8 cellular contexts compared by ENCODE assay signal in genomic region chr3:47577583-47578118, GRCh38. TPM values are rescaled to one million over a fixed set of nuclear protein-coding genes. Genes with fewer than 3 reads are reported as not detected.
A peak's percentile ranks its signal among the peaks of the same experiment; 100 is the strongest.
DNase-seq lines count a peak whose midpoint lies in the region; ATAC-seq, FAIRE-seq and TF ChIP-seq lines count a peak whose summit lies in the region.

No MANE protein-coding gene starts in this region.

- TF ChIP-seq CTCF in astrocyte of the cerebellum (IDR thresholded peaks at IDR 0.05; ENCODE audit: low read depth, low read length, missing control alignments) = no peak
- no peak for TF ChIP-seq CTCF in kidney (IDR thresholded peaks at IDR 0.05; ENCODE audit: borderline replicate concordance, extremely low read depth, insufficient read depth)

- peak overlapping the region; percentile 46 for H3K4me3 ChIP-seq in astrocyte of the cerebellum (ENCODE audit: low read depth, low read length)
- peak overlapping the region in 1 of 2 donors; percentile 32 for H3K4me3 ChIP-seq in kidney (ENCODE audit: low read length in 2 of 2)
- peak overlapping the region; percentile 31 to 71 for H3K4me3 ChIP-seq in stomach smooth muscle (ENCODE audit: low read length in 2 of 2)

- no peak overlapping the region for H3K27ac ChIP-seq in kidney (ENCODE audit: low read depth in 2 of 2, low read length in 2 of 2)
- no peak overlapping the region for H3K27ac ChIP-seq in stomach smooth muscle (ENCODE audit: low read length)

- in situ Hi-C loops in astrocyte of the cerebellum (cut with HindIII; ENCODE audit: low sequenced_read_pairs) = no loop called here

- H3K9ac ChIP-seq in kidney (ENCODE audit: low read length in 2 of 2) (no peak overlapping the region), stomach smooth muscle (ENCODE audit: low read length in 2 of 2) (no peak overlapping the region)

- intact Hi-C loops in kidney (cut with DNase I) = no loop called here

- no peak for FAIRE-seq in kidney (lab: Jason Lieb, UNC)

- H3K9me3 ChIP-seq in kidney (ENCODE audit: control insufficient read depth in 1 of 2, low read length in 2 of 2) (no peaks in the 10 kb centered on the region), stomach smooth muscle (ENCODE audit: control insufficient read depth in 2 of 2, low read length in 2 of 2) (no peaks in the 10 kb centered on the region)

- no peak for DNase-seq in activated CD4-positive, CD25-positive, alpha-beta regulatory T cell treated with anti-CD3 and anti-CD28 coated beads, Interleukin-2, amount 50 U/mL, for 72 hours
- DNase-seq in astrocyte of the cerebellum (ENCODE audit: low read depth) (no peak), kidney (peak; percentile 76), DMS79 treated with DMSO at 0.1 percent for 48 hours (lab: John Stamatoyannopoulos, UW) (no peak)

- ATAC-seq in activated CD4-positive, CD25-positive, alpha-beta regulatory T cell treated with anti-CD3 and anti-CD28 coated beads, Interleukin-2, amount 50 U/mL, for 24 hours = peak; percentile 24 to 27
- ATAC-seq in HG02610 (IDR thresholded peaks at IDR 0.05; ENCODE audit: unreplicated experiment) = no peak
- ATAC-seq in GM21576 (IDR thresholded peaks at IDR 0.05; ENCODE audit: unreplicated experiment) = no peak

- H3K36me3 ChIP-seq in kidney (ENCODE audit: control insufficient read depth in 1 of 2, insufficient read depth in 2 of 2, low read length in 2 of 2) (no peaks in the 10 kb centered on the region), stomach smooth muscle (ENCODE audit: control insufficient read depth in 2 of 2, insufficient read depth in 2 of 2, low read length in 2 of 2) (no peaks in the 10 kb centered on the region)

- H3K27me3 ChIP-seq in stomach smooth muscle (ENCODE audit: control insufficient read depth in 1 of 2, insufficient read depth in 2 of 2, low read length in 2 of 2) = peaks cover 2 to 13% of the 10 kb centered on the region in 2 donors

- H3K4me1 ChIP-seq in kidney (ENCODE audit: control insufficient read depth in 1 of 2, insufficient read depth in 1 of 2, low read depth in 1 of 2, low read length in 2 of 2) (peaks cover 0 to 4% of the 10 kb centered on the region in 2 donors), stomach smooth muscle (ENCODE audit: control insufficient read depth, insufficient read depth, low read length) (peaks cover 12% of the 10 kb centered on the region)

RNA-seq across cellular contexts. Expression of gene CSPG5, which starts 1.0 kb away (rescaled TPM):
- total RNA-seq in kidney = 0.16 TPM
- 0.67 TPM for polyA plus RNA-seq in kidney (ENCODE audit: insufficient read depth, low read depth, low replicate concordance)

Comparison
In these comparisons a context has a peak if more than half of its experiments do, and no peak if none do; other contexts are left out.
1. ATAC-seq: peak in activated CD4-positive, CD25-positive, alpha-beta regulatory T cell treated with anti-CD3 and anti-CD28 coated beads, Interleukin-2, amount 50 U/mL, for 24 hours (2 of 2); none in HG02610 (single experiment) and GM21576 (single experiment).